ENCODE assay signal across 8 cellular contexts in the genomic region with DNA sequence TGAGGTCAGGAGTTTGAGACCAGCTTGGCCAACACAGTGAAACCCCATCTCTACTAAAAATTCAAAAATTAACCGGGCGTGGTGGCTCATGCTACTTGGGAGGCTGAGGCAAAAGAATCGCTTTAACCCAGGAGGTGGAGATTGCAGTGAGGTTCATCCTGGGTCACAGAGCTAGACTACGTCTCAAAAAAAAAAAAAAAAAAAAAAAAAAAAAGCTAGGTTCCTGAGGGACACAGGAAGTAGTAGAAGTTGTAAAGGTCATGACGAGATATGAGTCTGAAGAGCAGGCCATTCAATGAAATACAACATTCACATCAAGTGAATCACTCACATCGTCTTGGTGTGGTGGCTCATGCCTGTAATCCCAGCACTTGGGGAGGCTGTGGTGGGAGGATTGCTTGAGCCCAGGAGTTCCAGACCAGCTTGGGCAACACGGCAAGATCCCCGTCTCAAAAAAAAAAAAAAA. TPM values are rescaled to one million over a fixed set of nuclear protein-coding genes. Genes with fewer than 3 reads are reported as not detected.
DNase-seq lines count a peak whose midpoint lies in the region; ATAC-seq, FAIRE-seq and TF ChIP-seq lines count a peak whose summit lies in the region.
"Not testable (repeated sequence)": the region's sequence is repeated elsewhere in the genome, so short reads cannot be mapped to it uniquely, and the experiment has no call there.

No MANE protein-coding gene starts in this region.

- ATAC-seq in pancreas, result peak; percentile 3 to 47 (median 21)

- H3K9ac ChIP-seq in endodermal cell (ENCODE audit: extremely low read depth, low read length, poor library complexity, severe bottlenecking), result peak overlapping the region; percentile 96

- peaks cover 54% of the 10 kb centered on the region for H3K4me1 Mint-ChIP-seq in activated T-cell treated with anti-CD3 and anti-CD28 coated beads, Interleukin-2, amount 50 U/mL, for 24 hours (ENCODE audit: low read depth)
- H3K4me1 Mint-ChIP-seq in endodermal cell, result peaks cover 24% of the 10 kb centered on the region

- peak; percentile 90 for FAIRE-seq in RCC 7860 (lab: Jason Lieb, UNC)
- FAIRE-seq in pancreas (lab: Jason Lieb, UNC), result not testable (repeated sequence)

- DNase-seq in EL (peak; percentile 88), HuH-7 (ENCODE audit: low spot score) (peak; percentile 26), RCC 7860 (ENCODE audit: low spot score) (peak; percentile 95), iris pigment epithelial cell (ENCODE audit: low read depth) (peak; percentile 90)
- DNase-seq in activated T-cell treated with anti-CD3 and anti-CD28 coated beads, Interleukin-2, amount 50 U/mL, for 24 hours; endodermal cell; pancreas: not testable (repeated sequence)

- H3K27me3 ChIP-seq in endodermal cell (ENCODE audit: control insufficient read depth, insufficient read depth, low read length, poor library complexity, severe bottlenecking); pancreas: not testable (repeated sequence)

- H3K9me3 ChIP-seq in endodermal cell (ENCODE audit: control insufficient read depth, low read length); pancreas: not testable (repeated sequence)

- H3K36me3 ChIP-seq in endodermal cell (ENCODE audit: control insufficient read depth, insufficient read depth, low read length) (peaks cover 39% of the 10 kb centered on the region), pancreas (peaks cover 0 to 14% (median 0%) of the 10 kb centered on the region in 3 donors)
- not testable (repeated sequence) for H3K36me3 ChIP-seq in urinary bladder (ENCODE audit: insufficient read depth)

- intact Hi-C loops in pancreas (cut with DNase I), result not testable (repeated sequence)

- not testable (repeated sequence) for H3K4me1 ChIP-seq in endodermal cell (ENCODE audit: control insufficient read depth, insufficient read depth, low read length); urinary bladder (ENCODE audit: insufficient read depth)
- H3K4me1 ChIP-seq in pancreas, result peaks cover 11 to 28% (median 21%) of the 10 kb centered on the region in 3 donors

- peaks cover 85% of the 10 kb centered on the region for H3K36me3 Mint-ChIP-seq in activated T-cell treated with anti-CD3 and anti-CD28 coated beads, Interleukin-2, amount 50 U/mL, for 24 hours (ENCODE audit: low read depth)
- peaks cover 34% of the 10 kb centered on the region for H3K36me3 Mint-ChIP-seq in endodermal cell (ENCODE audit: low read depth)

- peak overlapping the region; percentile 98 for H3K4me3 Mint-ChIP-seq in activated T-cell treated with anti-CD3 and anti-CD28 coated beads, Interleukin-2, amount 50 U/mL, for 24 hours
- H3K4me3 Mint-ChIP-seq in endodermal cell, result peak overlapping the region; percentile 98

- H3K27ac Mint-ChIP-seq in activated T-cell treated with anti-CD3 and anti-CD28 coated beads, Interleukin-2, amount 50 U/mL, for 24 hours, result peak overlapping the region; percentile 99
- H3K27ac Mint-ChIP-seq in endodermal cell, result peak overlapping the region; percentile 99

- H3K27me3 Mint-ChIP-seq in activated T-cell treated with anti-CD3 and anti-CD28 coated beads, Interleukin-2, amount 50 U/mL, for 24 hours; endodermal cell (ENCODE audit: insufficient read depth): not testable (repeated sequence)

- not testable (repeated sequence) for H3K9me3 Mint-ChIP-seq in activated T-cell treated with anti-CD3 and anti-CD28 coated beads, Interleukin-2, amount 50 U/mL, for 24 hours; endodermal cell

- peak overlapping the region; percentile 95 for H3K4me3 ChIP-seq in endodermal cell (ENCODE audit: low read length)
- peak overlapping the region in 3 of 4 donors; percentile 89 to 93 (median 90) for H3K4me3 ChIP-seq in pancreas
- peak overlapping the region; percentile 92 for H3K4me3 ChIP-seq in urinary bladder (ENCODE audit: low read depth, low read length)

- not testable (repeated sequence) for TF ChIP-seq CTCF in endodermal cell (conservative IDR thresholded peaks at IDR 0.05); pancreas (IDR thresholded peaks at IDR 0.05)

- not testable (repeated sequence) for H3K27ac ChIP-seq in endodermal cell (ENCODE audit: low read depth, low read length); urinary bladder (ENCODE audit: low read depth)
- peak overlapping the region in 1 of 4 donors; percentile 91 for H3K27ac ChIP-seq in pancreas

- 0 to 36% methylated on average over 2 to 7 of the region's 8 CpGs for WGBS in endodermal cell (ENCODE audit: insufficient coverage in 1 of 2, insufficient read length in 1 of 2), 2 experiments
- WGBS in pancreas, 2 donors, result 9 to 15% methylated on average over 7 to 8 of the region's 8 CpGs
- 14% methylated on average over 8 of the region's 8 CpGs for WGBS in urinary bladder

RNA-seq across cellular contexts. Expression of a gene that starts 1.1 kb away (rescaled TPM):
- total RNA-seq in endodermal cell (100 to 1,000 TPM; 123 to 134 TPM), pancreas (100 to 1,000 TPM in 1 of 6 donors, 10 to 100 TPM in 5; 61.1 to 103 (median 72.4) TPM), urinary bladder (70.4 TPM)
- 106 TPM for polyA plus RNA-seq in endodermal cell (2013, experiment 1 of 2)
- polyA plus RNA-seq in endodermal cell (2013, experiment 2 of 2), result 96.7 TPM
- polyA plus RNA-seq in pancreas (10 to 100 TPM; 20.8 to 32.7 TPM), urinary bladder (47.6 TPM)

RNA-seq across cellular contexts. Expression of a gene that starts 30.3 kb away (rescaled TPM):
- total RNA-seq in endodermal cell (100 to 1,000 TPM; 246 to 248 TPM), pancreas (10 to 100 TPM; 11.1 to 32.0 (median 22.5) TPM), urinary bladder (25.7 TPM)
- polyA plus RNA-seq in endodermal cell (2013, experiment 1 of 2), result 229 TPM
- 217 TPM for polyA plus RNA-seq in endodermal cell (2013, experiment 2 of 2)
- polyA plus RNA-seq in pancreas (10 to 100 TPM; 16.5 to 20.1 TPM), urinary bladder (41.8 TPM)

RNA-seq across cellular contexts. Expression of a gene that starts 30.9 kb away (rescaled TPM):
- 10 to 100 TPM; 51.3 to 63.0 TPM for total RNA-seq in endodermal cell
- polyA plus RNA-seq in endodermal cell (2013, experiment 1 of 2), result 42.8 TPM
- polyA plus RNA-seq in endodermal cell (2013, experiment 2 of 2), result 35.9 TPM
- 1 to 10 TPM; 4.6 to 10.0 (median 6.3) TPM for total RNA-seq in pancreas
- 1 to 10 TPM; 1.6 to 3.1 TPM for polyA plus RNA-seq in pancreas
- total RNA-seq in urinary bladder, result 21.3 TPM
- polyA plus RNA-seq in urinary bladder, result 4.9 TPM

RNA-seq across cellular contexts. Expression of a gene that starts 39.3 kb away (rescaled TPM):
- total RNA-seq in endodermal cell (under 1 TPM in 1 of 2 donors, not detected in 1; 0.20 TPM), pancreas (under 1 TPM in 3 of 6 donors, not detected in 3; 0.12 to 0.31 (median 0.24) TPM), urinary bladder (0.32 TPM)
- 1.3 TPM for polyA plus RNA-seq in endodermal cell (2013, experiment 1 of 2)
- 1.0 TPM for polyA plus RNA-seq in endodermal cell (2013, experiment 2 of 2)
- polyA plus RNA-seq in pancreas (under 1 TPM; 0.08 to 0.26 TPM), urinary bladder (0.23 TPM)
